ENCODE assay signal across 25 cellular contexts in the genomic region with DNA sequence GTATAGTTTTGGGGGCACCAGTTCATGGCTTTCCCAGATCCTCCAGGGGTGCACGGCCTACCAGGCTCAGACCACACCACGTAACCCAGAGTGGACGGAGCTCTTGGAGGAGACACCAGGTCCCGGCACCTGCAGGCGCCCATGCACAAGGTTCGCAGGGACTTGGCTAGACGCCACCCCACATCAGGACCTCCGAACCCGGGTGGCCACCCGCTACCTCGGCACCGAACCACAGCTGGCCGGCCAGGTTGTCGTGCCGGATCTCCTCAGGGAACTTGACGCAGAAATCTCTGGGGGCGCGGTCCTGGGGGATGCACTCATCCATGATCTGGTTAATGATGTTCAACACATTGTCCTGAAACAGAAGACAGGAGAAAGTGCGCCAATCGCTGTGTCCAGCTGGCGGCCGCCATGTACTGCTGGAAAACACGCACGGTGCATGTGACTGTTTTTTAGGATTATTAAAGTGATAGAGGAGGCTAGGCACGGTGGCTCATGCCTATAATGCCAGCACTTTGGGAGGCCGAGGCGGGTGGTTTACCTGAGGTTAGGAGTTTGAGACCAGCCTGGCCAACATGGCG.
DNase-seq lines count a peak whose midpoint lies in the region; ATAC-seq, FAIRE-seq and TF ChIP-seq lines count a peak whose summit lies in the region.
"Had no signal": no experiment of that assay in that cellular context is flagged by ENCODE, and none has a peak within 500 bp of the region (broad histone marks: within the 10 kb centered on the region; RNA-seq: fewer than 3 reads in every experiment).

No MANE protein-coding gene starts in this region.

- H3K9me3 ChIP-seq in Peyer's patch (no peaks in the 10 kb centered on the region), small intestine (ENCODE audit: control insufficient read depth, low read depth) (no peaks in the 10 kb centered on the region)
- H3K9me3 ChIP-seq: A549, ovary had no signal

- peak; percentile 6 for DNase-seq in activated CD4-positive, alpha-beta memory T cell treated with anti-CD3 and anti-CD28 coated beads for 36 hours
- DNase-seq in activated CD4-positive, alpha-beta memory T cell treated with anti-CD3 and anti-CD28 coated beads, Interleukin-2, amount 10 ng/mL, durations not matched to agents 7 days and 5 days: no peak
- DNase-seq in Peyer's patch: peak; percentile 12 to 41 (median 22)
- DNase-seq in left lobe of liver (ENCODE audit: low spot score): peak; percentile 44
- peak; percentile 2 for DNase-seq in stimulated activated naive CD8-positive, alpha-beta T cell treated with anti-CD3 and anti-CD28 coated beads, Interleukin-15, Interleukin-2, amounts not matched to agents 100 U/mL and 50 U/mL, for 24 hours
- DNase-seq in small intestine: no peak
- DNase-seq: activated naive CD4-positive, alpha-beta T cell treated with anti-CD3 and anti-CD28 coated beads, Interleukin-2, amount 10 ng/mL, durations not matched to agents 7 days and 5 days; DMS 273 treated with DMSO at 0.1 percent for 48 hours; foreskin keratinocyte; GDM1; left colon; NCI-H1092 treated with DMSO at 0.1 percent for 48 hours; NCI-H2171; NCI-H69; SHP77 treated with DMSO at 0.1 percent for 48 hours; stimulated activated CD4-positive, alpha-beta T cell treated with anti-CD3 and anti-CD28 coated beads, Interleukin-4, amount 100 ng/mL, for 24 hours; substantia nigra; T-helper 1 cell had no signal

- H3K9me3 Mint-ChIP-seq in activated CD4-positive, alpha-beta memory T cell treated with anti-CD3 and anti-CD28 coated beads for 36 hours: no peaks in the 10 kb centered on the region
- peaks cover 5% of the 10 kb centered on the region for H3K9me3 Mint-ChIP-seq in activated CD4-positive, alpha-beta memory T cell treated with anti-CD3 and anti-CD28 coated beads, Interleukin-2, amount 10 ng/mL, durations not matched to agents 7 days and 5 days
- H3K9me3 Mint-ChIP-seq: activated naive CD4-positive, alpha-beta T cell treated with anti-CD3 and anti-CD28 coated beads, Interleukin-2, amount 10 ng/mL, durations not matched to agents 7 days and 5 days had no signal

- CTCF ChIA-PET in activated CD4-positive, alpha-beta memory T cell treated with anti-CD3 and anti-CD28 coated beads for 36 hours (lab: Charles Lee): no interaction called here
- CTCF ChIA-PET in activated CD4-positive, alpha-beta memory T cell treated with anti-CD3 and anti-CD28 coated beads, Interleukin-2, amount 10 ng/mL, durations not matched to agents 7 days and 5 days (lab: Charles Lee): no interaction called here

- H3K36me3 Mint-ChIP-seq in activated CD4-positive, alpha-beta memory T cell treated with anti-CD3 and anti-CD28 coated beads for 36 hours: peaks cover 9% of the 10 kb centered on the region
- H3K36me3 Mint-ChIP-seq in activated CD4-positive, alpha-beta memory T cell treated with anti-CD3 and anti-CD28 coated beads, Interleukin-2, amount 10 ng/mL, durations not matched to agents 7 days and 5 days (ENCODE audit: low read depth): peaks cover 20% of the 10 kb centered on the region
- H3K36me3 Mint-ChIP-seq: activated naive CD4-positive, alpha-beta T cell treated with anti-CD3 and anti-CD28 coated beads, Interleukin-2, amount 10 ng/mL, durations not matched to agents 7 days and 5 days had no signal

- no peak overlapping the region for H3K27ac Mint-ChIP-seq in activated CD4-positive, alpha-beta memory T cell treated with anti-CD3 and anti-CD28 coated beads for 36 hours
- H3K27ac Mint-ChIP-seq in activated CD4-positive, alpha-beta memory T cell treated with anti-CD3 and anti-CD28 coated beads, Interleukin-2, amount 10 ng/mL, durations not matched to agents 7 days and 5 days: no peak overlapping the region
- H3K27ac Mint-ChIP-seq: activated naive CD4-positive, alpha-beta T cell treated with anti-CD3 and anti-CD28 coated beads, Interleukin-2, amount 10 ng/mL, durations not matched to agents 7 days and 5 days; dendritic cell treated with granulocyte-macrophage colony-stimulating factor and Interleukin-4, amounts not matched to agents 40 ng/mL and 50 ng/mL, for 4 days had no signal

- H3K27ac ChIP-seq in Peyer's patch: no peak overlapping the region
- H3K27ac ChIP-seq in small intestine (ENCODE audit: low read depth in 1 of 2, low read length in 1 of 2): no peak overlapping the region
- H3K27ac ChIP-seq: A549, C4-2B, epithelial cell of prostate, foreskin keratinocyte, ovary had no signal

- H3K36me3 ChIP-seq in Peyer's patch: peaks cover 0 to 42% (median 0%) of the 10 kb centered on the region in 3 donors
- H3K36me3 ChIP-seq in small intestine (ENCODE audit: control insufficient read depth in 2 of 2, insufficient read depth in 2 of 2, low read length in 2 of 2): peaks cover 2 to 5% of the 10 kb centered on the region in 2 donors
- H3K36me3 ChIP-seq: ovary had no signal

- H3K4me1 ChIP-seq in Peyer's patch (no peaks in the 10 kb centered on the region), small intestine (ENCODE audit: control insufficient read depth in 2 of 2, insufficient read depth in 1 of 2, low read depth in 1 of 2, low read length in 1 of 2) (no peaks in the 10 kb centered on the region)
- H3K4me1 ChIP-seq: A549, foreskin keratinocyte had no signal

- 90 to 95% (median 94%) methylated on average over 28 of the region's 28 CpGs for WGBS in small intestine, 3 donors

- POLR2A ChIA-PET in activated CD4-positive, alpha-beta memory T cell treated with anti-CD3 and anti-CD28 coated beads for 36 hours (lab: Charles Lee): no interaction called here
- POLR2A ChIA-PET in activated CD4-positive, alpha-beta memory T cell treated with anti-CD3 and anti-CD28 coated beads, Interleukin-2, amount 10 ng/mL, durations not matched to agents 7 days and 5 days (lab: Charles Lee): no interaction called here

- no peak for FAIRE-seq in small intestine (lab: Jason Lieb, UNC)
- FAIRE-seq: A549 had no signal

- H3K4me3 ChIP-seq in Peyer's patch (no peak overlapping the region), small intestine (ENCODE audit: low read depth in 1 of 2, low read length in 2 of 2) (no peak overlapping the region)
- H3K4me3 ChIP-seq: A549, ovary had no signal

- no peaks in the 10 kb centered on the region for H3K27me3 ChIP-seq in Peyer's patch
- H3K27me3 ChIP-seq in small intestine (ENCODE audit: control insufficient read depth in 2 of 2, insufficient read depth in 2 of 2, low read length in 2 of 2): no peaks in the 10 kb centered on the region
- H3K27me3 ChIP-seq: foreskin keratinocyte, ovary had no signal

- TF ChIP-seq POLR2A in Peyer's patch (IDR thresholded peaks at IDR 0.05) (no peak), GM18505 (IDR thresholded peaks at IDR 0.05; ENCODE audit: borderline replicate concordance, extremely low read depth, insufficient read depth, insufficient read length) (no peak)

- no peak for TF ChIP-seq CTCF in Peyer's patch (IDR thresholded peaks at IDR 0.05)

- intact Hi-C loops in activated CD4-positive, alpha-beta memory T cell treated with anti-CD3 and anti-CD28 coated beads for 36 hours (cut with micrococcal nuclease): no loop called here

- ATAC-seq in left lobe of liver: no peak
- no peak for ATAC-seq in stimulated activated naive CD8-positive, alpha-beta T cell treated with anti-CD3 and anti-CD28 coated beads, Interleukin-15, Interleukin-2, amounts not matched to agents 100 U/mL and 50 U/mL, for 24 hours
- ATAC-seq in GM18505 (IDR thresholded peaks at IDR 0.05; ENCODE audit: unreplicated experiment): no peak
- no peak for ATAC-seq in GM18870 (IDR thresholded peaks at IDR 0.05; ENCODE audit: unreplicated experiment)
- ATAC-seq: A549, foreskin keratinocyte, left colon had no signal

- no peaks in the 10 kb centered on the region for H3K4me1 Mint-ChIP-seq in activated CD4-positive, alpha-beta memory T cell treated with anti-CD3 and anti-CD28 coated beads for 36 hours (ENCODE audit: low read depth)
- H3K4me1 Mint-ChIP-seq in activated CD4-positive, alpha-beta memory T cell treated with anti-CD3 and anti-CD28 coated beads, Interleukin-2, amount 10 ng/mL, durations not matched to agents 7 days and 5 days: no peaks in the 10 kb centered on the region
- H3K4me1 Mint-ChIP-seq: activated naive CD4-positive, alpha-beta T cell treated with anti-CD3 and anti-CD28 coated beads, Interleukin-2, amount 10 ng/mL, durations not matched to agents 7 days and 5 days had no signal

- H3K27me3 Mint-ChIP-seq in activated CD4-positive, alpha-beta memory T cell treated with anti-CD3 and anti-CD28 coated beads for 36 hours: no peaks in the 10 kb centered on the region
- H3K27me3 Mint-ChIP-seq in activated CD4-positive, alpha-beta memory T cell treated with anti-CD3 and anti-CD28 coated beads, Interleukin-2, amount 10 ng/mL, durations not matched to agents 7 days and 5 days: no peaks in the 10 kb centered on the region

- H3K4me3 Mint-ChIP-seq in activated CD4-positive, alpha-beta memory T cell treated with anti-CD3 and anti-CD28 coated beads for 36 hours: no peak overlapping the region
- H3K4me3 Mint-ChIP-seq in activated CD4-positive, alpha-beta memory T cell treated with anti-CD3 and anti-CD28 coated beads, Interleukin-2, amount 10 ng/mL, durations not matched to agents 7 days and 5 days: no peak overlapping the region
- H3K4me3 Mint-ChIP-seq: activated naive CD4-positive, alpha-beta T cell treated with anti-CD3 and anti-CD28 coated beads, Interleukin-2, amount 10 ng/mL, durations not matched to agents 7 days and 5 days; dendritic cell treated with granulocyte-macrophage colony-stimulating factor and Interleukin-4, amounts not matched to agents 40 ng/mL and 50 ng/mL, for 4 days had no signal

Comparison
In these comparisons a context has a peak if more than half of its experiments do, and no peak if none do; other contexts are left out.
1. DNase-seq: peak in activated CD4-positive, alpha-beta memory T cell treated with anti-CD3 and anti-CD28 coated beads for 36 hours (single experiment), Peyer's patch (3 of 3), left lobe of liver (single experiment) and stimulated activated naive CD8-positive, alpha-beta T cell treated with anti-CD3 and anti-CD28 coated beads, Interleukin-15, Interleukin-2, amounts not matched to agents 100 U/mL and 50 U/mL, for 24 hours (single experiment); none in activated CD4-positive, alpha-beta memory T cell treated with anti-CD3 and anti-CD28 coated beads, Interleukin-2, amount 10 ng/mL, durations not matched to agents 7 days and 5 days (single experiment) and small intestine (single experiment).